ENCODE assay signal across 22 cellular contexts in the genomic region with DNA sequence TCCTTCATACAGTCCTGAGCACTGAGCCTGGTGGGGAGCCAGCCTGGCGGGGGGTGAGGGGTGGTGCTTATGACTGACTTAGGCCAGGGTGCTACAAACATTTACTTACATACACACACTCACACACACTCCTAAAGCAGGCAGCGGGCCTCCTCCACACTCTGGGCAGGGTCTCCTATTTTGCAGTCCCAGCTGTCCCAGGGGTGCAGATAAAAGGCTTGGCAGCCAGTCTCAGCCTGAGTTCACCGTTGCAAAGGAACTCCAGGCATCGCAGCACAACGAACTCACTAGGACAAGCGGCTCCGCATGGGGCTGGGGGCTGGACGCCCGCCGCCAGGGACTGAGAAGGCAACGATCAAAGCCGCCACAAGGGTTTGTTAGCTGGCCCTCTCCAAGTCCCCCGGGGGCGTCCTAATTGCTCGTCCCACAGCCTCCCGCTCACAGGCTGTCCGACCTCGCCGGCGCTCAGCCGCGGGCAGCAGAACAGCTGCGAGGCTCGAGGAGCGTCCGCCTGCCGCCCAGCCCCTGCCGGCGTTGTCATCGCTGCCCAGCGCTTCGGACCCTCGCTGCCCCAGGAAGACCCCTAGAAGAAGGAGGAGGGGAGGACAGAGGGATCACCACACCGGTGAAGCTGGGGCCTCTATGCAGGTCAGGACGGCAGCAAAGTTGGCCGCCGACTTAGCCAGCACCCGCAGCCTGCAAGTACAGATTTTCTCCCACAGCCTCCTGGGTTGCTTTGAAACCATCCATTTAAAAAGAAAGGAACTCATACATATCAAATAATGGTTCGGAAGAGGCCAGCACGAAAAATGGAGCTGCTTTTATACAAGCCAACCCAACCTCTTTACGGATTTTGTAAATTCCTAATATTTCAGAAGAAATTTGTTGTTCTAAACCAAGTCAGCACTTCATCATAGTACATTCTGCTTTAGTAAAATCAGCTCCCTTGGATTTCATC. TPM values are rescaled to one million over a fixed set of nuclear protein-coding genes. Genes with fewer than 3 reads are reported as not detected.
DNase-seq lines count a peak whose midpoint lies in the region; ATAC-seq and TF ChIP-seq lines count a peak whose summit lies in the region.
"Had no signal": no experiment of that assay in that cellular context is flagged by ENCODE, and none has a peak within 500 bp of the region (broad histone marks: within the 10 kb centered on the region; RNA-seq: fewer than 3 reads in every experiment).

No MANE protein-coding gene starts in this region.

- H3K27ac Mint-ChIP-seq in neural progenitor cell, result no peak overlapping the region
- H3K27ac Mint-ChIP-seq: activated CD8-positive, alpha-beta T cell treated with anti-CD3 and anti-CD28 coated beads, Interleukin-2, amount 10 ng/mL, durations not matched to agents 7 days and 5 days; activated T-helper 2 cell treated with anti-CD3 and anti-CD28 coated beads, Interferon-gamma antibody, Interleukin-2, Interleukin-4, amounts not matched to agents 10 μg/mL and 5 μg/mL and 100 μg/mL, durations not matched to agents 14 hours and 24 hours and 36 hours; memory B cell; T-cell had no signal

- H3K4me3 Mint-ChIP-seq in neural progenitor cell, result peak overlapping the region; percentile 57
- H3K4me3 Mint-ChIP-seq: activated CD8-positive, alpha-beta T cell treated with anti-CD3 and anti-CD28 coated beads, Interleukin-2, amount 10 ng/mL, durations not matched to agents 7 days and 5 days; memory B cell; neural crest cell; T-cell had no signal

- TF ChIP-seq CTCF in neural progenitor cell (IDR thresholded peaks at IDR 0.05) (no peak), testis (IDR thresholded peaks at IDR 0.05) (no peak)

- no peak for ATAC-seq in HG03175 (IDR thresholded peaks at IDR 0.05; ENCODE audit: unreplicated experiment)
- ATAC-seq: activated CD8-positive, alpha-beta T cell treated with anti-CD3 and anti-CD28 coated beads, Interleukin-2, amount 10 ng/mL, durations not matched to agents 7 days and 5 days; right cardiac atrium; T-cell had no signal

- H3K9me3 ChIP-seq in Karpas-422 (ENCODE audit: low read length) (no peaks in the 10 kb centered on the region), neural progenitor cell (ENCODE audit: low read depth) (no peaks in the 10 kb centered on the region), testis (no peaks in the 10 kb centered on the region)
- H3K9me3 ChIP-seq: transverse colon had no signal

- intact Hi-C loops in testis (cut with DNase I; ENCODE audit: low total_unique reads), result no loop called here

- no peaks in the 10 kb centered on the region for H3K27me3 ChIP-seq in Karpas-422 (ENCODE audit: low read length)
- H3K27me3 ChIP-seq in neural progenitor cell, result peaks cover 100% of the 10 kb centered on the region
- H3K27me3 ChIP-seq in testis, result no peaks in the 10 kb centered on the region

- H3K9me2 ChIP-seq in Karpas-422 (replicated peaks; ENCODE audit: insufficient read depth, low read length), result no peaks in the 10 kb centered on the region

- no peak overlapping the region for H3K4me2 ChIP-seq in Karpas-422 (ENCODE audit: low read depth, low read length, poor library complexity, severe bottlenecking)
- H3K4me2 ChIP-seq in neural progenitor cell, result peak overlapping the region; percentile 35

- H3K4me1 ChIP-seq in Karpas-422 (ENCODE audit: low read length) (no peaks in the 10 kb centered on the region), neural progenitor cell (peaks cover 17% of the 10 kb centered on the region), testis (peaks cover 10% of the 10 kb centered on the region)

- no peaks in the 10 kb centered on the region for H3K79me2 ChIP-seq in Karpas-422 (ENCODE audit: low read length)
- H3K79me2 ChIP-seq in neural progenitor cell (ENCODE audit: low read depth), result no peaks in the 10 kb centered on the region

- no peak overlapping the region for H3K27ac ChIP-seq in Karpas-422 (ENCODE audit: low read length)
- H3K27ac ChIP-seq in neural progenitor cell, result no peak overlapping the region
- no peak overlapping the region for H3K27ac ChIP-seq in testis
- H3K27ac ChIP-seq: transverse colon, VCaP had no signal

- peaks cover 43% of the 10 kb centered on the region for H3F3A ChIP-seq in neural progenitor cell (ENCODE audit: low read depth)

- no peak for TF ChIP-seq POLR2A in testis (IDR thresholded peaks at IDR 0.05)

- WGBS in testis, 2 donors, result 2 to 4% methylated on average over 24 to 41 of the region's 41 CpGs

- H2AFZ ChIP-seq in Karpas-422 (ENCODE audit: low read length) (no peak overlapping the region), neural progenitor cell (replicated peaks) (no peak overlapping the region)

- H3K4me1 Mint-ChIP-seq in neural progenitor cell, result peaks cover 51% of the 10 kb centered on the region

- H3K9ac ChIP-seq in Karpas-422 (ENCODE audit: low read length), result no peak overlapping the region
- H3K9ac ChIP-seq in neural progenitor cell, result no peak overlapping the region

- H3K36me3 Mint-ChIP-seq in neural progenitor cell, result no peaks in the 10 kb centered on the region
- H3K36me3 Mint-ChIP-seq: memory B cell, T-cell had no signal

- peaks cover 87% of the 10 kb centered on the region for H3K27me3 Mint-ChIP-seq in neural progenitor cell (ENCODE audit: insufficient read depth, low read depth)

- no peaks in the 10 kb centered on the region for H3K36me3 ChIP-seq in Karpas-422 (ENCODE audit: insufficient read depth, low read length)
- no peaks in the 10 kb centered on the region for H3K36me3 ChIP-seq in neural progenitor cell
- H3K36me3 ChIP-seq in testis (ENCODE audit: low read depth, missing control alignments), result no peaks in the 10 kb centered on the region
- H3K36me3 ChIP-seq: transverse colon had no signal

- no peaks in the 10 kb centered on the region for H3K9me3 Mint-ChIP-seq in neural progenitor cell
- H3K9me3 Mint-ChIP-seq: activated T-helper 2 cell treated with anti-CD3 and anti-CD28 coated beads, Interferon-gamma antibody, Interleukin-2, Interleukin-4, amounts not matched to agents 10 μg/mL and 5 μg/mL and 100 μg/mL, durations not matched to agents 14 hours and 24 hours and 36 hours; neural crest cell had no signal

- H4K20me1 ChIP-seq in Karpas-422 (ENCODE audit: insufficient read depth, low read depth, low read length) (no peaks in the 10 kb centered on the region), neural progenitor cell (ENCODE audit: low read depth) (peaks cover 99% of the 10 kb centered on the region)

- H3K4me3 ChIP-seq in Karpas-422 (ENCODE audit: low read length) (no peak overlapping the region), neural progenitor cell (no peak overlapping the region), testis (no peak overlapping the region)
- H3K4me3 ChIP-seq: transverse colon had no signal

- DNase-seq in NCI-H1092 treated with DMSO at 0.1 percent for 48 hours (lab: John Stamatoyannopoulos, UW) (peak; percentile 14), NCI-H1092 (lab: John Stamatoyannopoulos, UW) (no peak), Karpas-422 (peak; percentile 23), ecto neural progenitor cell (ENCODE audit: low spot score) (peak; percentile 78), neural progenitor cell (ENCODE audit: low spot score) (peak; percentile 83), testis (no peak), superior temporal gyrus (ENCODE audit: extremely low spot score) (no peak)
- DNase-seq: 8988T; activated CD8-positive, alpha-beta T cell treated with anti-CD3 and anti-CD28 coated beads, Interleukin-2, amount 10 ng/mL, durations not matched to agents 7 days and 5 days; erythroblast; NCI-H1436 treated with DMSO at 0.1 percent for 48 hours; right cardiac atrium; stimulated activated CD8-positive, alpha-beta memory T cell treated with anti-CD3 and anti-CD28 coated beads, Interleukin-4, amount 100 ng/mL, for 48 hours; T-cell; transverse colon had no signal

RNA-seq across cellular contexts. Expression of a gene that starts 6.2 kb away (rescaled TPM):
- total RNA-seq in Karpas-422 (2014; rRNA removed; shearing (Covaris generic); ENCODE audit: low replicate concordance), result not detected in 2 replicates
- total RNA-seq in neural progenitor cell (ENCODE audit: low replicate concordance) (not detected in 2 replicates), testis (1 to 10 TPM; 5.6 to 6.3 TPM)
- 3.5 TPM for polyA plus RNA-seq in testis (ENCODE audit: insufficient read depth, low read depth, low replicate concordance)
- total RNA-seq: activated CD8-positive, alpha-beta T cell treated with anti-CD3 and anti-CD28 coated beads, Interleukin-2, amount 10 ng/mL, durations not matched to agents 7 days and 5 days; activated T-helper 2 cell treated with anti-CD3 and anti-CD28 coated beads, Interferon-gamma antibody, Interleukin-2, Interleukin-4, amounts not matched to agents 10 μg/mL and 5 μg/mL and 100 μg/mL, durations not matched to agents 14 hours and 24 hours and 36 hours; Daoy; neural crest cell; right cardiac atrium; T-cell; transverse colon had no signal
- polyA plus RNA-seq: keratinocyte, right cardiac atrium had no signal

Comparison
In these comparisons a context has a peak if more than half of its experiments do, and no peak if none do; other contexts are left out.
1. DNase-seq: peak in NCI-H1092 treated with DMSO at 0.1 percent for 48 hours (single experiment), Karpas-422 (single experiment), ecto neural progenitor cell (single experiment) and neural progenitor cell (single experiment); none in NCI-H1092 (single experiment), testis (single experiment) and superior temporal gyrus (single experiment).